ENCODE assay signal across 10 cellular contexts in the genomic region with DNA sequence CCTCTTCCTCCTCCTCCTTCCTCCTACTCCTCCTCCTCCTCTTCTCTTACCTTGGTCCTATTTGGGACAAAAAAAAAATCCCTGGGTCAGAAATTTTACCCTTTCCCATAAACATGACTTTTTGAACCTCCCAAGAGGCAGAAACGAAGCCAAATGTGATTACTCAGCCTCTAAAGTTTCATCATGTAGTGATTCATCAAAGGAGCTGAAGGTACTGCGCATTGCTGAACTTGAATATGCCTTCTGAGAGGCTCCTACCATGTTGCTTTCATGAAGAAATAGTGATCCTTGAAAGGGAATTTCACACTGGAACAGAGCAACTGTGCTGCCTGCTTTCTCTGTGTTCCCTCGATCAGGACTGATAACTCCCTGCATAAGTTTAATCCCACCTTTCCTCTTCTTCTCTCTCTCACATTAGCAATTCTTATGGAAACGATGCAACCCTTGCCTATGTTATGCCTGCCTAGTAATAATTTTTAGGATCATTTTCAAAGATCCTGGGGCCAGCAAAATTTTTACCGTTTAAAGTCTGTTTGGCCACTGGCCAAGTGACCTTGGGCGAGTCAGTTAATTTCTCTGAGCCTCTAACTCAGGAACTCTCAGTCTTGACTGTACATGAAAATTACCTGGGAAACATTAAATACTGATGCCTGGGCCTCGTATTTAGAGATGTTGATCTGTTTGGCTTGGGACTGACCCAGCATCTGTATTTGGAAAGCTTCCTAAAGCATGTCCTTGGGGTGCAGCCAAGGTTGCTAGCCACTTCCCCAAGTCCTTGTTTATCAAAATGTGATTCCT.
DNase-seq lines count a peak whose midpoint lies in the region; ATAC-seq lines count a peak whose summit lies in the region.
"Had no signal": no experiment of that assay in that cellular context is flagged by ENCODE, and none has a peak within 500 bp of the region (broad histone marks: within the 10 kb centered on the region; RNA-seq: fewer than 3 reads in every experiment).

No MANE protein-coding gene starts in this region.

- peak overlapping the region in 8 of 10 donors; percentile 3 to 61 (median 42) for H3K4me3 Mint-ChIP-seq in naive thymus-derived CD8-positive, alpha-beta T cell
- H3K4me3 Mint-ChIP-seq in immature natural killer cell: peak overlapping the region in 1 of 5 donors; percentile 51

- H3K27ac Mint-ChIP-seq in naive thymus-derived CD8-positive, alpha-beta T cell: peak overlapping the region in 3 of 10 donors; percentile 12 to 67 (median 39)
- no peak overlapping the region for H3K27ac Mint-ChIP-seq in immature natural killer cell

- H3K9me3 Mint-ChIP-seq in naive thymus-derived CD8-positive, alpha-beta T cell: peaks cover 0 to 18% (median 9%) of the 10 kb centered on the region in 9 donors
- H3K9me3 Mint-ChIP-seq in immature natural killer cell: peaks cover 0 to 13% (median 5%) of the 10 kb centered on the region in 6 donors

- no peak for ATAC-seq in naive thymus-derived CD8-positive, alpha-beta T cell
- ATAC-seq in GM19395 (IDR thresholded peaks at IDR 0.05; ENCODE audit: unreplicated experiment): no peak

- H3K9me3 ChIP-seq in MG63: no peaks in the 10 kb centered on the region
- H3K9me3 ChIP-seq: SJCRH30 had no signal

- peaks cover 0 to 14% (median 14%) of the 10 kb centered on the region in 3 donors for H3K36me3 Mint-ChIP-seq in naive thymus-derived CD8-positive, alpha-beta T cell
- H3K36me3 Mint-ChIP-seq in immature natural killer cell: peaks cover 4 to 8% (median 4%) of the 10 kb centered on the region in 3 donors

- no peaks in the 10 kb centered on the region for H3K36me3 ChIP-seq in MG63
- H3K36me3 ChIP-seq: SJCRH30 had no signal

- H3K4me1 Mint-ChIP-seq in naive thymus-derived CD8-positive, alpha-beta T cell: peaks cover 35 to 64% (median 57%) of the 10 kb centered on the region in 4 donors
- peaks cover 55 to 58% of the 10 kb centered on the region in 2 donors for H3K4me1 Mint-ChIP-seq in immature natural killer cell

- H3K4me3 ChIP-seq in MG63: no peak overlapping the region
- H3K4me3 ChIP-seq: SJCRH30 had no signal

- peak; percentile 80 for DNase-seq in AG20443 (ENCODE audit: low spot score)
- DNase-seq in MG63: peak; percentile 21
- DNase-seq in dedifferentiated amniotic fluid mesenchymal stem cell (ENCODE audit: extremely low spot score): peak; percentile 83
- DNase-seq in naive thymus-derived CD8-positive, alpha-beta T cell: no peak
- no peak for DNase-seq in MV-4-11 (lab: John Stamatoyannopoulos, UW)
- DNase-seq in SKM-1 (lab: John Stamatoyannopoulos, UW; ENCODE audit: unreplicated experiment): no peak
- no peak for DNase-seq in immature natural killer cell
- DNase-seq: cortex of kidney had no signal

- POLR2A ChIA-PET in naive thymus-derived CD8-positive, alpha-beta T cell (lab: Charles Lee): no interaction called here

- no peaks in the 10 kb centered on the region for H3K27me3 ChIP-seq in MG63
- H3K27me3 ChIP-seq: SJCRH30 had no signal

- H3K27me3 Mint-ChIP-seq in naive thymus-derived CD8-positive, alpha-beta T cell: peaks cover 13 to 44% (median 18%) of the 10 kb centered on the region in 5 donors
- peaks cover 0 to 3% (median 0%) of the 10 kb centered on the region in 3 donors for H3K27me3 Mint-ChIP-seq in immature natural killer cell (ENCODE audit: low read depth in 3 of 3)

Comparison
In these comparisons a context has a peak if more than half of its experiments do, and no peak if none do; other contexts are left out.
1. DNase-seq: peak in AG20443 (single experiment), MG63 (single experiment) and dedifferentiated amniotic fluid mesenchymal stem cell (single experiment); none in naive thymus-derived CD8-positive, alpha-beta T cell (0 of 10), MV-4-11 (single experiment), SKM-1 (single experiment) and immature natural killer cell (0 of 3).